In the genomic region with DNA sequence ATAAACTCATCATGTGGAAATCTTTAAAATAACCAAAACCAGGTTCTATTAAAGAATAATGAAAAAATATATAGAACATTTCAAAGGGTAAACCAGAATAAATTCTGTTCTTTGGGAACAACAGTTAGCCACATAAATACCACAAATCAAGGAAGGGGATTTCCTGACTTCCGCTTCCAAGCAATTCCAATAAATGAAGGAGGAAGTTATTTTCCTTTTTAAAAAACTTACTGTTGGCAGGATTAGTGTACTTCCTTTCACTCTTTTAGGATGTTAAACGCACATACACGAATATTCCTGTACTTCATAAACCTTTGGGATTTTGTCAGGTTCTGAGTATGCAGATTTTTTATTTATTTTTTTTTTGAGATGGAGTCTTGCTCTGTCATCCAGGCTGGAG, we compare ENCODE assay signal across 17 cellular contexts. TPM values are rescaled to one million over a fixed set of nuclear protein-coding genes. Genes with fewer than 3 reads are reported as not detected.
A peak's percentile ranks its signal among the peaks of the same experiment; 100 is the strongest.
DNase-seq lines count a peak whose midpoint lies in the region; ATAC-seq, FAIRE-seq and TF ChIP-seq lines count a peak whose summit lies in the region.
"Had no signal": no experiment of that assay in that cellular context is flagged by ENCODE, and none has a peak within 500 bp of the region (broad histone marks: within the 10 kb centered on the region; RNA-seq: fewer than 3 reads in every experiment).

No MANE protein-coding gene starts in this region.

- peak overlapping the region; percentile 44 for H3K27ac ChIP-seq in colonic mucosa
- peak overlapping the region; percentile 56 for H3K27ac ChIP-seq in suprapubic skin
- H3K27ac ChIP-seq in substantia nigra (ENCODE audit: low read depth, low read length, poor library complexity, severe bottlenecking): no peak overlapping the region

- peaks cover 3% of the 10 kb centered on the region for H3K4me1 ChIP-seq in colonic mucosa
- peaks cover 11% of the 10 kb centered on the region for H3K4me1 ChIP-seq in suprapubic skin

- DNase-seq in M059J (ENCODE audit: low read depth): peak; percentile 19
- peak; percentile 14 for DNase-seq in colonic mucosa
- DNase-seq in lung microvascular endothelial cell (ENCODE audit: low read depth in 2 of 2): peak; percentile 52 to 60
- no peak for DNase-seq in suprapubic skin (ENCODE audit: low spot score in 2 of 2)
- DNase-seq in GM12892 (ENCODE audit: insufficient read length): no peak
- no peak for DNase-seq in substantia nigra (lab: John Stamatoyannopoulos, UW)
- DNase-seq: activated CD4-positive, alpha-beta T cell treated with anti-CD3 and anti-CD28 coated beads for 4 hours; anterior cingulate cortex; CD8-positive, alpha-beta T cell; naive B cell; NCI-H2081; nucleus accumbens; PC-3; SIG-M5 had no signal

- no peak for TF ChIP-seq POLR2A in suprapubic skin (IDR thresholded peaks at IDR 0.05)
- TF ChIP-seq POLR2A in GM12892 (IDR thresholded peaks at IDR 0.05; ENCODE audit: low read depth, low read length): no peak

- WGBS in suprapubic skin: 15% methylated on average over 3 of the region's 3 CpGs

- no peaks in the 10 kb centered on the region for H3K27me3 ChIP-seq in colonic mucosa
- no peaks in the 10 kb centered on the region for H3K27me3 ChIP-seq in suprapubic skin
- H3K27me3 ChIP-seq: gastroesophageal sphincter had no signal

- TF ChIP-seq CTCF in colonic mucosa (IDR thresholded peaks at IDR 0.05) (no peak), suprapubic skin (IDR thresholded peaks at IDR 0.05) (no peak)

- no peak for ATAC-seq in GM18511 (IDR thresholded peaks at IDR 0.05; ENCODE audit: unreplicated experiment)
- ATAC-seq: CD8-positive, alpha-beta T cell; gastroesophageal sphincter; PC-3 had no signal

- FAIRE-seq in GM12892 (lab: Jason Lieb, UNC): no peak
- FAIRE-seq: keratinocyte had no signal

- no peak overlapping the region for H3K4me3 ChIP-seq in colonic mucosa
- H3K4me3 ChIP-seq in suprapubic skin: no peak overlapping the region
- H3K4me3 ChIP-seq: gastroesophageal sphincter had no signal

- intact Hi-C loops in colonic mucosa (cut with DNase I): no loop called here

- H3K9ac ChIP-seq in colonic mucosa (ENCODE audit: low read depth in 2 of 2, low read length in 2 of 2): no peak overlapping the region

- TF ChIP-seq EP300 in suprapubic skin (IDR thresholded peaks at IDR 0.05): no peak

- H3K9me3 ChIP-seq in colonic mucosa (no peaks in the 10 kb centered on the region), suprapubic skin (no peaks in the 10 kb centered on the region)
- H3K9me3 ChIP-seq: gastroesophageal sphincter had no signal

- H3K36me3 ChIP-seq in colonic mucosa (no peaks in the 10 kb centered on the region), suprapubic skin (no peaks in the 10 kb centered on the region)

RNA-seq across cellular contexts. Expression of a gene that starts 13.7 kb away (rescaled TPM):
- 199 and 240 TPM in 2 replicates for total RNA-seq in M059J (2014; rRNA removed; shearing (Covaris generic))
- total RNA-seq in colonic mucosa (100 to 1,000 TPM; 228 to 385 TPM), lung microvascular endothelial cell (20.2 and 22.7 TPM in 2 replicates), suprapubic skin (100 to 1,000 TPM in 1 of 4 donors, 10 to 100 TPM in 3; 66.6 to 105 (median 89.6) TPM)
- 49.7 TPM for polyA plus RNA-seq in GM12892 (2012; ENCODE audit: missing spikeins)

Comparison
In these comparisons a context has a peak if more than half of its experiments do, and no peak if none do; other contexts are left out.
1. DNase-seq: peak in M059J (single experiment), colonic mucosa (single experiment) and lung microvascular endothelial cell (2 of 2); none in suprapubic skin (0 of 2), GM12892 (single experiment) and substantia nigra (0 of 49).